In the genomic region with DNA sequence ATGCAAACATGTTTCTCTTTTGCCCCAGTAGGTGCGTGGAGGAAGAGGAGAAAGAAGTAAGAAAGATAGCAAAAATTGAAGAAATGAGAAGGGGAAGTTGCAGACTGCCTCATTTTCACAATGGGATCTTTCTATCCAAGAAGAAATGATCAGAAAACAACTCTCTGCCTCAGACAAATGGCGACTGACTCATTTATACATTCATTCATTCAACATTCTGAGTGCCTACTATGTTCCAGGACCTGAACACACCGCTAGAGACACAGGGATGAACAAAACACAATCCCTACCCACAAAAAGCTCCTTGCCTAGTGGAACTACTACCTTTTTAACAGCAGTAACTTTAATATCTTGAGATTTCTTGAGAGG, we compare ENCODE assay signal across 8 cellular contexts. TPM values are rescaled to one million over a fixed set of nuclear protein-coding genes. Genes with fewer than 3 reads are reported as not detected.
A peak's percentile ranks its signal among the peaks of the same experiment; 100 is the strongest.
DNase-seq lines count a peak whose midpoint lies in the region; ATAC-seq and TF ChIP-seq lines count a peak whose summit lies in the region.

No MANE protein-coding gene starts in this region.

- peaks cover 28% of the 10 kb centered on the region for H3K36me3 Mint-ChIP-seq in activated CD8-positive, alpha-beta memory T cell treated with anti-CD3 and anti-CD28 coated beads, Interleukin-2, amount 10 ng/mL, durations not matched to agents 7 days and 5 days

- H3K36me3 ChIP-seq in spleen: peaks cover 0 to 30% (median 8%) of the 10 kb centered on the region in 6 donors

- H3K4me3 ChIP-seq in WI38 (ENCODE audit: low read depth, low read length): peak overlapping the region; percentile 77
- peak overlapping the region; percentile 44 to 84 (median 70) for H3K4me3 ChIP-seq in spleen

- H3K27me3 ChIP-seq in spleen (replicated peaks in 1 of 7): no peaks in the 10 kb centered on the region

- no peaks in the 10 kb centered on the region for H3K9me3 Mint-ChIP-seq in activated CD8-positive, alpha-beta memory T cell treated with anti-CD3 and anti-CD28 coated beads, Interleukin-2, amount 10 ng/mL, durations not matched to agents 7 days and 5 days (ENCODE audit: low read depth)

- H3K9me3 ChIP-seq in spleen: no peaks in the 10 kb centered on the region

- DNase-seq in activated CD8-positive, alpha-beta memory T cell treated with anti-CD3 and anti-CD28 coated beads, Interleukin-2, amount 10 ng/mL, durations not matched to agents 7 days and 5 days: no peak
- DNase-seq in activated CD8-positive, alpha-beta memory T cell treated with anti-CD3 and anti-CD28 coated beads, Interleukin-2, amount 50 U/mL, for 48 hours: no peak
- DNase-seq in hepatic stellate cell (ENCODE audit: low spot score): peak; percentile 7
- DNase-seq in spleen: no peak

- no peaks in the 10 kb centered on the region for H3K27me3 Mint-ChIP-seq in activated CD8-positive, alpha-beta memory T cell treated with anti-CD3 and anti-CD28 coated beads, Interleukin-2, amount 10 ng/mL, durations not matched to agents 7 days and 5 days

- intact Hi-C loops in spleen (cut with DNase I; ENCODE audit: low total_unique reads): loop anchor here (5.0 kb wide), 1 partner anchor 76 kb away; no protein-coding TSS in a partner anchor

- WGBS in spleen, 5 donors: 0% methylated on average over 3 of the region's 3 CpGs

- H3K4me3 Mint-ChIP-seq in activated CD8-positive, alpha-beta memory T cell treated with anti-CD3 and anti-CD28 coated beads, Interleukin-2, amount 10 ng/mL, durations not matched to agents 7 days and 5 days: peak overlapping the region; percentile 97

- peak overlapping the region; percentile 94 to 99 (median 98) for H3K27ac ChIP-seq in spleen

- no peak for TF ChIP-seq POLR2A in spleen (IDR thresholded peaks at IDR 0.05)

- H3K27ac Mint-ChIP-seq in activated CD8-positive, alpha-beta memory T cell treated with anti-CD3 and anti-CD28 coated beads, Interleukin-2, amount 10 ng/mL, durations not matched to agents 7 days and 5 days: peak overlapping the region; percentile 100

- peaks cover 66% of the 10 kb centered on the region for H3K4me1 Mint-ChIP-seq in activated CD8-positive, alpha-beta memory T cell treated with anti-CD3 and anti-CD28 coated beads, Interleukin-2, amount 10 ng/mL, durations not matched to agents 7 days and 5 days

- TF ChIP-seq CTCF in WI38 (IDR thresholded peaks at IDR 0.05; ENCODE audit: low read depth, low read length) (no peak), spleen (IDR thresholded peaks at IDR 0.05 in 8 of 11, conservative IDR thresholded peaks at IDR 0.05 in 3 of 11) (peak in 1 of 11 experiments; percentile 4)

- peaks cover 40 to 80% (median 60%) of the 10 kb centered on the region in 6 donors for H3K4me1 ChIP-seq in spleen

- CTCF ChIA-PET in activated CD8-positive, alpha-beta memory T cell treated with anti-CD3 and anti-CD28 coated beads, Interleukin-2, amount 10 ng/mL, durations not matched to agents 7 days and 5 days (lab: Charles Lee): interaction anchor here (0.7 to 4.1 kb wide), 13 partner anchors 8 to 312 kb away, joined by 3 to 25 read pairs (median 4); a partner anchor contains a TSS

- peak; percentile 8 for ATAC-seq in activated CD8-positive, alpha-beta memory T cell treated with anti-CD3 and anti-CD28 coated beads, Interleukin-2, amount 10 ng/mL, durations not matched to agents 7 days and 5 days
- peak; percentile 4 for ATAC-seq in HG03095 (IDR thresholded peaks at IDR 0.05; ENCODE audit: unreplicated experiment)
- no peak for ATAC-seq in HG02759 (IDR thresholded peaks at IDR 0.05; ENCODE audit: unreplicated experiment)
- no peak for ATAC-seq in HG02981 (IDR thresholded peaks at IDR 0.05; ENCODE audit: unreplicated experiment)

RNA-seq across cellular contexts. Expression of a gene that starts 0.3 kb away (rescaled TPM):
- total RNA-seq in activated CD8-positive, alpha-beta memory T cell treated with anti-CD3 and anti-CD28 coated beads, Interleukin-2, amount 10 ng/mL, durations not matched to agents 7 days and 5 days: 10 to 100 TPM; 19.3 to 19.8 TPM
- 10 to 100 TPM; 25.9 to 35.7 (median 30.0) TPM for total RNA-seq in spleen
- polyA plus RNA-seq in spleen: 10 to 100 TPM; 10.3 to 14.1 (median 11.1) TPM

RNA-seq across cellular contexts. Expression of a gene that starts 0.8 kb away (rescaled TPM):
- 10 to 100 TPM; 40.0 to 47.7 TPM for total RNA-seq in activated CD8-positive, alpha-beta memory T cell treated with anti-CD3 and anti-CD28 coated beads, Interleukin-2, amount 10 ng/mL, durations not matched to agents 7 days and 5 days
- 10 to 100 TPM; 39.6 to 65.4 (median 52.0) TPM for total RNA-seq in spleen
- polyA plus RNA-seq in spleen: 10 to 100 TPM; 18.1 to 25.1 (median 20.2) TPM

RNA-seq across cellular contexts. Expression of a gene that starts 55.5 kb away (rescaled TPM):
- not detected for total RNA-seq in activated CD8-positive, alpha-beta memory T cell treated with anti-CD3 and anti-CD28 coated beads, Interleukin-2, amount 10 ng/mL, durations not matched to agents 7 days and 5 days
- 1 to 10 TPM in 5 of 7 donors, not detected in 2; 1.0 to 5.6 (median 2.7) TPM for total RNA-seq in spleen
- 10 to 100 TPM in 2 of 3 donors, 1 to 10 TPM in 1; 5.4 to 84.3 (median 69.3) TPM for polyA plus RNA-seq in spleen

Comparison
In these comparisons a context has a peak if more than half of its experiments do, and no peak if none do; other contexts are left out.
1. ATAC-seq: peak in activated CD8-positive, alpha-beta memory T cell treated with anti-CD3 and anti-CD28 coated beads, Interleukin-2, amount 10 ng/mL, durations not matched to agents 7 days and 5 days (single experiment) and HG03095 (single experiment); none in HG02759 (single experiment) and HG02981 (single experiment).